In the genomic region with DNA sequence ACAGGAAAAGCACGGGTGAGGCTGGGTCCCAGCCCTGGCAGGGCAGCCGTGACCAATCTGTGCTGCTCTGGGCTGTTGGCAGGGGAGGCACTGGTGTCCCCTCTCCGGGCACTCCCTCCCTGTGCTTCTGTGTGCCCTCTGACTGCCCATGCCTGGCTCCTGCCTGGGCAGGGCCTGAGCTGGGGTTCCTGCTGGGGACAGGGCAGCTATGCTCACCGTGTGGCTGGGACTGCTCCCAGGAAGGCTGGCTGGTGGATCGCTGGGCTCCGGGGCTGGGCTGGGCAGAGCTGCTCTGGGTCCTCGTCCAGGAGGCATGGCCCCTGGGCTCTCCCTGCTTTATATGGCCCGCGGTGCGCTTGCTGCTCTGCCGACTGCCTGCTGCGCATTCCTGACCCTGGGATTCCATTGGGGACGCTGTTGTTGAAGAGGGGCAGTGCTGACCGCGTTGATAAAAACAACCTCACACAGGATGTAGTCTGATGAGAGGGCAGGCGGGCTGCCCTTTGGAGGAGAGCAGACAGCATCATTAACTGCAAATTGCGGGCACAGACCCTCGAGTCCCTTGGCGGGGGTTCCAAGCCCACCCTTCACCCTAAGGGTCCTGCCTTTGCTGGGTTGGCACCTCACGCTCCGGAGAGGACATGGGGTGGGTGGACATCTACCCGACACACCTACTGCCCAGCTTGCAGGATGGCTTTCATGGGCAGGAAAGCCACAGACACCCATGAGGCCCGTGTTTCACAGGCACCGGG, we compare ENCODE assay signal across 1 cellular context.
TF ChIP-seq lines count a peak whose summit lies in the region.

No MANE protein-coding gene starts in this region.

TF ChIP-seq in K562, 482 proteins besides CTCF, POLR2A, EP300 and RAD21:
- TF ChIP-seq, protein P1, sequence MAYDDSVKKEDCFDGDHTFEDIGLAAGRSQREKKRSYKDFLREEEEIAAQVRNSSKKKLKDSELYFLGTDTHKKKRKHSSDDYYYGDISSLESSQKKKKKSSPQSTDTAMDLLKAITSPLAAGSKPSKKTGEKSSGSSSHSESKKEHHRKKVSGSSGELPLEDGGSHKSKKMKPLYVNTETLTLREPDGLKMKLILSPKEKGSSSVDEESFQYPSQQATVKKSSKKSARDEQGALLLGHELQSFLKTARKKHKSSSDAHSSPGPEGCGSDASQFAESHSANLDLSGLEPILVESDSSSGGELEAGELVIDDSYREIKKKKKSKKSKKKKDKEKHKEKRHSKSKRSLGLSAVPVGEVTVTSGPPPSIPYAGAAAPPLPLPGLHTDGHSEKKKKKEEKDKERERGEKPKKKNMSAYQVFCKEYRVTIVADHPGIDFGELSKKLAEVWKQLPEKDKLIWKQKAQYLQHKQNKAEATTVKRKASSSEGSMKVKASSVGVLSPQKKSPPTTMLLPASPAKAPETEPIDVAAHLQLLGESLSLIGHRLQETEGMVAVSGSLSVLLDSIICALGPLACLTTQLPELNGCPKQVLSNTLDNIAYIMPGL (CRISPR knock-in tag; IDR thresholded peaks at IDR 0.05): peak; percentile 46; the same call in 1 of the 2 replicates
- TF ChIP-seq, protein P2, sequence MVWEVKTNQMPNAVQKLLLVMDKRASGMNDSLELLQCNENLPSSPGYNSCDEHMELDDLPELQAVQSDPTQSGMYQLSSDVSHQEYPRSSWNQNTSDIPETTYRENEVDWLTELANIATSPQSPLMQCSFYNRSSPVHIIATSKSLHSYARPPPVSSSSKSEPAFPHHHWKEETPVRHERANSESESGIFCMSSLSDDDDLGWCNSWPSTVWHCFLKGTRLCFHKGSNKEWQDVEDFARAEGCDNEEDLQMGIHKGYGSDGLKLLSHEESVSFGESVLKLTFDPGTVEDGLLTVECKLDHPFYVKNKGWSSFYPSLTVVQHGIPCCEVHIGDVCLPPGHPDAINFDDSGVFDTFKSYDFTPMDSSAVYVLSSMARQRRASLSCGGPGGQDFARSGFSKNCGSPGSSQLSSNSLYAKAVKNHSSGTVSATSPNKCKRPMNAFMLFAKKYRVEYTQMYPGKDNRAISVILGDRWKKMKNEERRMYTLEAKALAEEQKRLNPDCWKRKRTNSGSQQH (CRISPR knock-in tag; IDR thresholded peaks at IDR 0.05): no peak
